ENCODE assay signal across 1 cellular context in genomic region chr3:139327861-139328260, GRCh38.
TF ChIP-seq lines count a peak whose summit lies in the region.

No MANE protein-coding gene starts in this region.

TF ChIP-seq in IMR-90, 13 proteins besides CTCF, POLR2A, EP300 and RAD21:
- TF ChIP-seq MAZ (IDR thresholded peaks at IDR 0.05; ENCODE audit: borderline replicate concordance, low read depth, low read length) (no peak), SMC3 (IDR thresholded peaks at IDR 0.05; ENCODE audit: low read depth, low read length) (no peak), CEBPB (IDR thresholded peaks at IDR 0.05; ENCODE audit: low read depth, low read length) (no peak)
